Comparison of ENCODE assay signal across 20 cellular contexts in genomic region chr3:55630921-55631299, GRCh38.
DNase-seq lines count a peak whose midpoint lies in the region; ATAC-seq, FAIRE-seq and TF ChIP-seq lines count a peak whose summit lies in the region.
"Had no signal": no experiment of that assay in that cellular context is flagged by ENCODE, and none has a peak within 500 bp of the region (broad histone marks: within the 10 kb centered on the region; RNA-seq: fewer than 3 reads in every experiment).

No MANE protein-coding gene starts in this region.

- H4K20me1 ChIP-seq in H1 (replicated peaks in 1 of 2; ENCODE audit: control insufficient read depth in 1 of 2, insufficient read depth in 2 of 2, low read length in 2 of 2), result no peaks in the 10 kb centered on the region

- H4K8ac ChIP-seq in H1 (ENCODE audit: extremely low read depth, insufficient read depth, low read length), result no peak overlapping the region

- H3K27me3 Mint-ChIP-seq in CD4-positive, alpha-beta T cell, result no peaks in the 10 kb centered on the region
- no peaks in the 10 kb centered on the region for H3K27me3 Mint-ChIP-seq in activated T-cell treated with anti-CD3 and anti-CD28 coated beads, Interleukin-2, amount 50 U/mL, for 4 hours (ENCODE audit: low read depth)
- H3K27me3 Mint-ChIP-seq: CD4-positive, alpha-beta memory T cell had no signal

- 0 out of 2 replicates have a peak overlapping the region, but pooled peaks have one; percentile 20 for H2BK15ac ChIP-seq in H1 (ENCODE audit: low read length)

- H3K27ac ChIP-seq in H1 (ENCODE audit: low read depth, low read length) (no peak overlapping the region), mucosa of rectum (ENCODE audit: low read depth in 2 of 2, low read length in 2 of 2) (peak overlapping the region; percentile 35 to 75)
- H3K27ac ChIP-seq in CD4-positive, alpha-beta T cell (ENCODE audit: low read depth, low read length), result no peak overlapping the region
- H3K27ac ChIP-seq: HL-60, KMS-11 had no signal

- no peak overlapping the region for H2BK20ac ChIP-seq in H1 (ENCODE audit: low read length)

- no peak overlapping the region for H3K4me3 Mint-ChIP-seq in CD4-positive, alpha-beta T cell
- no peak overlapping the region for H3K4me3 Mint-ChIP-seq in activated T-cell treated with anti-CD3 and anti-CD28 coated beads, Interleukin-2, amount 50 U/mL, for 4 hours
- H3K4me3 Mint-ChIP-seq: CD4-positive, alpha-beta memory T cell; GM23338 had no signal

- no peak for ATAC-seq in CD4-positive, alpha-beta T cell (ENCODE audit: poor library complexity)
- no peak for ATAC-seq in activated T-cell treated with anti-CD3 and anti-CD28 coated beads, Interleukin-2, amount 50 U/mL, for 4 hours

- intact Hi-C loops in CD4-positive, alpha-beta T cell (cut with DNase I, micrococcal nuclease), result no loop called here

- H3K23ac ChIP-seq in H1 (ENCODE audit: insufficient read length), result no peak overlapping the region

- no peak overlapping the region for H2BK5ac ChIP-seq in H1 (ENCODE audit: low read depth, low read length)

- no peak overlapping the region for H3K18ac ChIP-seq in H1 (ENCODE audit: extremely low read depth, low read length)

- H3K4me1 Mint-ChIP-seq in CD4-positive, alpha-beta T cell (ENCODE audit: low read depth), result no peaks in the 10 kb centered on the region
- no peaks in the 10 kb centered on the region for H3K4me1 Mint-ChIP-seq in activated T-cell treated with anti-CD3 and anti-CD28 coated beads, Interleukin-2, amount 50 U/mL, for 4 hours (ENCODE audit: low read depth)
- H3K4me1 Mint-ChIP-seq: CD4-positive, alpha-beta memory T cell had no signal

- TF ChIP-seq EP300 in H1 (IDR thresholded peaks at IDR 0.05; ENCODE audit: borderline replicate concordance in 1 of 2, low read depth in 2 of 2, low read length in 2 of 2), result no peak

- H3K79me1 ChIP-seq in H1 (ENCODE audit: low read depth, low read length), result no peaks in the 10 kb centered on the region

- H3K27me3 ChIP-seq in H1 (replicated peaks in 1 of 4; ENCODE audit: control insufficient read depth in 3 of 4, extremely low read depth in 1 of 4, insufficient read depth in 3 of 4, low read length in 3 of 4), result peaks cover 0 to 2% (median 0%) of the 10 kb centered on the region in 4 experiments; a peak in 1 of 7 replicates
- no peaks in the 10 kb centered on the region for H3K27me3 ChIP-seq in mucosa of rectum (ENCODE audit: control insufficient read depth in 2 of 2, insufficient read depth in 2 of 2, low read length in 2 of 2)
- no peaks in the 10 kb centered on the region for H3K27me3 ChIP-seq in CD4-positive, alpha-beta T cell (ENCODE audit: control insufficient read depth, insufficient read depth, low read length)

- H2BK12ac ChIP-seq in H1 (ENCODE audit: low read depth, low read length), result no peak overlapping the region; the same call in 1 of the 2 replicates

- TF ChIP-seq RAD21 in H1 (IDR thresholded peaks at IDR 0.05 in 1 of 2, conservative IDR thresholded peaks at IDR 0.05 in 1 of 2; ENCODE audit: low read depth in 2 of 2, low read length in 2 of 2), result no peak

- H3K4ac ChIP-seq in H1 (replicated peaks; ENCODE audit: insufficient read length, low read depth, low read length), result no peak overlapping the region

- DNase-seq in AG10803 (ENCODE audit: low read depth) (peak; percentile 43), EH (ENCODE audit: low read depth) (peak; percentile 36), H1 (ENCODE audit: low read depth in 1 of 2, low spot score in 2 of 2) (no peak), activated T-cell treated with anti-CD3 and anti-CD28 coated beads for 4 hours (no peak), SIG-M5 treated with dmso at 0.1 percent for 504 hours (lab: John Stamatoyannopoulos, UW; ENCODE audit: unreplicated experiment) (no peak)
- no peak for DNase-seq in CD4-positive, alpha-beta T cell
- DNase-seq in activated T-cell treated with anti-CD3 and anti-CD28 coated beads, Interleukin-2, amount 50 U/mL, for 4 hours, result no peak
- DNase-seq: ACHN; AML-193; CD4-positive, alpha-beta memory T cell; DMS153; DMS79 had no signal

- no peaks in the 10 kb centered on the region for H3K9me3 ChIP-seq in H1 (ENCODE audit: insufficient read depth in 2 of 2, low read depth in 1 of 2, low read length in 1 of 2)
- H3K9me3 ChIP-seq in mucosa of rectum (ENCODE audit: control insufficient read depth in 2 of 2, low read length in 2 of 2), result no peaks in the 10 kb centered on the region
- H3K9me3 ChIP-seq in CD4-positive, alpha-beta T cell (ENCODE audit: control insufficient read depth, low read length), result no peaks in the 10 kb centered on the region
- H3K9me3 ChIP-seq: HAP-1 had no signal

- H3K4me1 ChIP-seq in H1 (replicated peaks in 1 of 4; ENCODE audit: control insufficient read depth in 3 of 4, insufficient read depth in 4 of 4, low read length in 3 of 4), result peaks cover 0 to 2% (median 0%) of the 10 kb centered on the region in 4 experiments; a peak in 1 of 7 replicates
- H3K4me1 ChIP-seq in mucosa of rectum (ENCODE audit: control insufficient read depth in 2 of 2, insufficient read depth in 2 of 2, low read length in 2 of 2), result peaks cover 10 to 14% of the 10 kb centered on the region in 2 donors

- H3K36me3 ChIP-seq in H1 (ENCODE audit: control insufficient read depth in 2 of 4, insufficient read depth in 4 of 4, low read length in 3 of 4) (no peaks in the 10 kb centered on the region), mucosa of rectum (ENCODE audit: control insufficient read depth in 2 of 2, insufficient read depth in 2 of 2, low read length in 2 of 2) (no peaks in the 10 kb centered on the region)
- H3K36me3 ChIP-seq: HAP-1 had no signal

- H3K9me3 Mint-ChIP-seq in CD4-positive, alpha-beta T cell, result no peaks in the 10 kb centered on the region
- H3K9me3 Mint-ChIP-seq in activated T-cell treated with anti-CD3 and anti-CD28 coated beads, Interleukin-2, amount 50 U/mL, for 4 hours, result peaks cover 3% of the 10 kb centered on the region
- H3K9me3 Mint-ChIP-seq: GM23338 had no signal

- CTCF ChIA-PET in H1 (lab: Charles Lee; ENCODE audit: partially characterized antibody), result interaction anchor here (0.8 to 6.1 kb wide), 17 partner anchors 11 to 127 kb away, joined by 3 to 66 read pairs (median 5); no protein-coding TSS in a partner anchor
- CTCF ChIA-PET in CD4-positive, alpha-beta T cell (lab: Charles Lee), result no interaction called here

- no peak for FAIRE-seq in H1 (lab: Jason Lieb, UNC)
- FAIRE-seq: A204.1, GM12892, GM18507 had no signal

- H4K5ac ChIP-seq in H1 (ENCODE audit: insufficient read length, low read depth, low read length), result no peak overlapping the region

- H2AK5ac ChIP-seq in H1 (ENCODE audit: low read depth, low read length), result no peak overlapping the region

- no peaks in the 10 kb centered on the region for H3K79me2 ChIP-seq in H1 (ENCODE audit: control insufficient read depth in 1 of 2, insufficient read depth in 2 of 2, low read length in 2 of 2)

- no peaks in the 10 kb centered on the region for H3K36me3 Mint-ChIP-seq in CD4-positive, alpha-beta T cell (ENCODE audit: low read depth)
- no peaks in the 10 kb centered on the region for H3K36me3 Mint-ChIP-seq in activated T-cell treated with anti-CD3 and anti-CD28 coated beads, Interleukin-2, amount 50 U/mL, for 4 hours (ENCODE audit: insufficient read depth)
- H3K36me3 Mint-ChIP-seq: CD4-positive, alpha-beta memory T cell had no signal

- no peak for TF ChIP-seq POLR2A in H1 (IDR thresholded peaks at IDR 0.05; ENCODE audit: control extremely low read depth in 1 of 2, low read depth in 2 of 2, low read length in 2 of 2)

- H4K91ac ChIP-seq in H1 (replicated peaks; ENCODE audit: insufficient read length, low read length), result no peak overlapping the region

- no peak overlapping the region for H2AFZ ChIP-seq in H1 (ENCODE audit: low read length)
- H2AFZ ChIP-seq: GM23338 had no signal

- WGBS in H1 (ENCODE audit: extremely low coverage in 1 of 2, insufficient coverage in 1 of 2, insufficient read length in 1 of 2, insufficient replicate concordance in 2 of 2, low coverage in 1 of 2, low lambda C conversion rate in 2 of 2, missing lambda C conversion rate in 1 of 2), 2 experiments, result 93% methylated on average over 1 of the region's 1 CpG; no CpG with 5 or more reads in 1 of the 2 experiments

- H3K4me2 ChIP-seq in H1 (ENCODE audit: insufficient read depth in 1 of 2, low read depth in 2 of 2, low read length in 2 of 2), result no peak overlapping the region
- H3K4me2 ChIP-seq: GM23338, KMS-11 had no signal

- H3K4me3 ChIP-seq in AG10803 (ENCODE audit: low read length) (no peak overlapping the region), H1 (ENCODE audit: extremely low read depth in 1 of 4, insufficient read depth in 2 of 4, low read depth in 3 of 4, low read length in 4 of 4) (no peak overlapping the region), mucosa of rectum (ENCODE audit: low read length in 2 of 2) (no peak overlapping the region)
- H3K4me3 ChIP-seq: GM23338, HAP-1 had no signal

- no peak for TF ChIP-seq CTCF in AG10803 (conservative IDR thresholded peaks at IDR 0.05; ENCODE audit: low read length)
- TF ChIP-seq CTCF in H1 (IDR thresholded peaks at IDR 0.05; ENCODE audit: control extremely low read depth in 1 of 3, insufficient read depth in 1 of 3, low read depth in 1 of 3, low read length in 3 of 3), result no peak
- TF ChIP-seq CTCF in CD4-positive, alpha-beta T cell (IDR thresholded peaks at IDR 0.05), result no peak

- no peak overlapping the region for H3K9ac ChIP-seq in H1 (replicated peaks in 1 of 4; ENCODE audit: extremely low read depth in 1 of 4, low read depth in 3 of 4, low read length in 3 of 4)
- no peak overlapping the region for H3K9ac ChIP-seq in mucosa of rectum (ENCODE audit: low read depth in 1 of 2, low read length in 2 of 2)
- H3K9ac ChIP-seq: KMS-11 had no signal

- H3K27ac Mint-ChIP-seq in CD4-positive, alpha-beta T cell, result no peak overlapping the region
- H3K27ac Mint-ChIP-seq: CD4-positive, alpha-beta memory T cell; GM23338 had no signal

- POLR2A ChIA-PET in H1 (lab: Charles Lee; ENCODE audit: partially characterized antibody), result no interaction called here
- POLR2A ChIA-PET in CD4-positive, alpha-beta T cell (lab: Charles Lee), result no interaction called here

- no peak overlapping the region for H2BK120ac ChIP-seq in H1 (replicated peaks; ENCODE audit: low read depth, low read length)

- no peak overlapping the region for H3K56ac ChIP-seq in H1 (replicated peaks; ENCODE audit: insufficient read length, low read depth, low read length)

- no peaks in the 10 kb centered on the region for H3K23me2 ChIP-seq in H1 (ENCODE audit: low read depth, low read length)

- H3K14ac ChIP-seq in H1 (ENCODE audit: insufficient read length), result no peak overlapping the region

TF ChIP-seq in H1, 55 proteins besides CTCF, POLR2A, EP300 and RAD21 (continues in another document):
- TF ChIP-seq RNF2 (IDR thresholded peaks at IDR 0.05; ENCODE audit: borderline replicate concordance, low read depth, low read length, missing control alignments, poor library complexity, severe bottlenecking) (no peak), JUN (IDR thresholded peaks at IDR 0.05; ENCODE audit: low read depth, low read length) (no peak), TEAD4 (IDR thresholded peaks at IDR 0.05; ENCODE audit: low read depth, low read length) (no peak), BRCA1 (IDR thresholded peaks at IDR 0.05; ENCODE audit: low read depth, low read length) (no peak), CHD2 (IDR thresholded peaks at IDR 0.05; ENCODE audit: low read length) (no peak), CTBP2 (IDR thresholded peaks at IDR 0.05; ENCODE audit: borderline replicate concordance, insufficient read depth, insufficient read length, low read length) (no peak), SIN3A (conservative IDR thresholded peaks at IDR 0.05 in 1 of 2, IDR thresholded peaks at IDR 0.05 in 1 of 2; ENCODE audit: low read depth in 1 of 2, low read length in 2 of 2) (no peak)

Comparison
In these comparisons a context has a peak if more than half of its experiments do, and no peak if none do; other contexts are left out.
1. DNase-seq: peak in AG10803 (single experiment) and EH (single experiment); none in H1 (0 of 2), CD4-positive, alpha-beta T cell (0 of 10), activated T-cell treated with anti-CD3 and anti-CD28 coated beads for 4 hours (single experiment), activated T-cell treated with anti-CD3 and anti-CD28 coated beads, Interleukin-2, amount 50 U/mL, for 4 hours (single experiment) and SIG-M5 treated with dmso at 0.1 percent for 504 hours (single experiment).
2. H3K27ac ChIP-seq: peak in mucosa of rectum (2 of 2); none in H1 (single experiment) and CD4-positive, alpha-beta T cell (single experiment).